ENCODE assay signal across 12 cellular contexts in genomic region chr1:15089244-15089992, GRCh38.
DNase-seq lines count a peak whose midpoint lies in the region; ATAC-seq, FAIRE-seq and TF ChIP-seq lines count a peak whose summit lies in the region.
"Had no signal": no experiment of that assay in that cellular context is flagged by ENCODE, and none has a peak within 500 bp of the region (broad histone marks: within the 10 kb centered on the region; RNA-seq: fewer than 3 reads in every experiment).

No MANE protein-coding gene starts in this region.

- FAIRE-seq in astrocyte (lab: Jason Lieb, UNC) (no peak), GM19239 (lab: Jason Lieb, UNC) (no peak)

- intact Hi-C loops in activated CD4-positive, alpha-beta T cell treated with anti-CD3 and anti-CD28 coated beads, Interleukin-2, amount 10 ng/mL, durations not matched to agents 24 days and 14 days (cut with micrococcal nuclease) = no loop called here

- no peak overlapping the region for H3K4me2 ChIP-seq in astrocyte (ENCODE audit: low read length)

- H3K27ac Mint-ChIP-seq in T-helper 2 cell treated with Interferon-gamma antibody and Interleukin-4, amounts not matched to agents 5 μg/mL and 100 μg/mL, for 36 hours = peak overlapping the region; percentile 51
- H3K27ac Mint-ChIP-seq in astrocyte (ENCODE audit: unreplicated experiment) (no peak overlapping the region), type B pancreatic cell (peak overlapping the region; percentile 93)
- H3K27ac Mint-ChIP-seq in activated CD4-positive, alpha-beta T cell treated with anti-CD3 and anti-CD28 coated beads, Interleukin-2, amount 10 ng/mL, durations not matched to agents 24 days and 14 days = no peak overlapping the region

- no peak for ATAC-seq in GM18868 (IDR thresholded peaks at IDR 0.05; ENCODE audit: unreplicated experiment)

- no peaks in the 10 kb centered on the region for H3K4me1 ChIP-seq in astrocyte (ENCODE audit: insufficient read depth, low read length)
- H3K4me1 ChIP-seq: gastroesophageal sphincter had no signal

- H3K9me3 Mint-ChIP-seq in T-helper 2 cell treated with Interferon-gamma antibody and Interleukin-4, amounts not matched to agents 5 μg/mL and 100 μg/mL, for 36 hours = no peaks in the 10 kb centered on the region
- H3K9me3 Mint-ChIP-seq in astrocyte (ENCODE audit: unreplicated experiment) = no peaks in the 10 kb centered on the region
- no peaks in the 10 kb centered on the region for H3K9me3 Mint-ChIP-seq in type B pancreatic cell
- no peaks in the 10 kb centered on the region for H3K9me3 Mint-ChIP-seq in activated CD4-positive, alpha-beta T cell treated with anti-CD3 and anti-CD28 coated beads, Interleukin-2, amount 10 ng/mL, durations not matched to agents 24 days and 14 days

- no peaks in the 10 kb centered on the region for H3K36me3 Mint-ChIP-seq in T-helper 2 cell treated with Interferon-gamma antibody and Interleukin-4, amounts not matched to agents 5 μg/mL and 100 μg/mL, for 36 hours (ENCODE audit: low read depth)
- H3K36me3 Mint-ChIP-seq in astrocyte (ENCODE audit: low read depth, unreplicated experiment) = no peaks in the 10 kb centered on the region
- H3K36me3 Mint-ChIP-seq in type B pancreatic cell = no peaks in the 10 kb centered on the region
- H3K36me3 Mint-ChIP-seq in activated CD4-positive, alpha-beta T cell treated with anti-CD3 and anti-CD28 coated beads, Interleukin-2, amount 10 ng/mL, durations not matched to agents 24 days and 14 days (ENCODE audit: low read depth) = no peaks in the 10 kb centered on the region

- H3K9me3 ChIP-seq in astrocyte (ENCODE audit: insufficient read depth, low read depth, low read length) = no peaks in the 10 kb centered on the region
- H3K9me3 ChIP-seq: gastroesophageal sphincter had no signal

- no peak for TF ChIP-seq CTCF in astrocyte (IDR thresholded peaks at IDR 0.05; ENCODE audit: insufficient read depth, low read depth, low read length)
- TF ChIP-seq CTCF in type B pancreatic cell (conservative IDR thresholded peaks at IDR 0.05) = no peak

- no peak overlapping the region for H3K27ac ChIP-seq in astrocyte (ENCODE audit: low read depth, low read length)
- H3K27ac ChIP-seq: gastroesophageal sphincter had no signal

- no peaks in the 10 kb centered on the region for H4K20me1 ChIP-seq in astrocyte (ENCODE audit: insufficient read depth, low read length)

- H3K4me3 Mint-ChIP-seq in T-helper 2 cell treated with Interferon-gamma antibody and Interleukin-4, amounts not matched to agents 5 μg/mL and 100 μg/mL, for 36 hours = no peak overlapping the region
- H3K4me3 Mint-ChIP-seq in astrocyte (ENCODE audit: unreplicated experiment) (peak overlapping the region; percentile 14), type B pancreatic cell (peak overlapping the region; percentile 83)
- H3K4me3 Mint-ChIP-seq in activated CD4-positive, alpha-beta T cell treated with anti-CD3 and anti-CD28 coated beads, Interleukin-2, amount 10 ng/mL, durations not matched to agents 24 days and 14 days = no peak overlapping the region

- H3K79me2 ChIP-seq in astrocyte (ENCODE audit: insufficient read depth, low read length) = no peaks in the 10 kb centered on the region

- peaks cover 8% of the 10 kb centered on the region for H3K27me3 Mint-ChIP-seq in T-helper 2 cell treated with Interferon-gamma antibody and Interleukin-4, amounts not matched to agents 5 μg/mL and 100 μg/mL, for 36 hours (ENCODE audit: low read depth)
- H3K27me3 Mint-ChIP-seq in astrocyte (ENCODE audit: low read depth, unreplicated experiment) = no peaks in the 10 kb centered on the region
- H3K27me3 Mint-ChIP-seq in type B pancreatic cell = no peaks in the 10 kb centered on the region
- peaks cover 12% of the 10 kb centered on the region for H3K27me3 Mint-ChIP-seq in activated CD4-positive, alpha-beta T cell treated with anti-CD3 and anti-CD28 coated beads, Interleukin-2, amount 10 ng/mL, durations not matched to agents 24 days and 14 days

- H2AFZ ChIP-seq in astrocyte (ENCODE audit: low read depth, low read length) = no peak overlapping the region

- no peak overlapping the region for H3K9ac ChIP-seq in astrocyte (ENCODE audit: low read length)

- no peak overlapping the region for H3K4me3 ChIP-seq in astrocyte (ENCODE audit: insufficient read depth, low read depth, low read length)
- H3K4me3 ChIP-seq: gastroesophageal sphincter had no signal

- no peaks in the 10 kb centered on the region for H3K4me1 Mint-ChIP-seq in T-helper 2 cell treated with Interferon-gamma antibody and Interleukin-4, amounts not matched to agents 5 μg/mL and 100 μg/mL, for 36 hours (ENCODE audit: low read depth)
- H3K4me1 Mint-ChIP-seq in astrocyte (ENCODE audit: low read depth, unreplicated experiment) (peaks cover 12% of the 10 kb centered on the region), type B pancreatic cell (ENCODE audit: unreplicated experiment) (peaks cover 59% of the 10 kb centered on the region)
- peaks cover 2% of the 10 kb centered on the region for H3K4me1 Mint-ChIP-seq in activated CD4-positive, alpha-beta T cell treated with anti-CD3 and anti-CD28 coated beads, Interleukin-2, amount 10 ng/mL, durations not matched to agents 24 days and 14 days

- DNase-seq in T-helper 2 cell treated with Interferon-gamma antibody and Interleukin-4, amounts not matched to agents 5 μg/mL and 100 μg/mL, for 36 hours (ENCODE audit: low spot score) = no peak
- DNase-seq in T-helper 2 cell = no peak
- no peak for DNase-seq in astrocyte (ENCODE audit: low read depth)
- peak; percentile 36 for DNase-seq in medulla oblongata (ENCODE audit: extremely low spot score)
- DNase-seq in type B pancreatic cell (ENCODE audit: extremely low spot score, unreplicated experiment) = no peak
- DNase-seq in activated CD4-positive, alpha-beta T cell treated with anti-CD3 and anti-CD28 coated beads, Interleukin-2, amount 10 ng/mL, durations not matched to agents 24 days and 14 days = no peak
- DNase-seq in GM19239 (ENCODE audit: insufficient read length, low spot score) = no peak
- DNase-seq: NCI-H524 treated with DMSO at 0.1 percent for 48 hours; stimulated activated CD4-positive, alpha-beta T cell treated with anti-CD3 and anti-CD28 coated beads, Interleukin-2, amount 100 ng/mL, for 48 hours; T-helper 1 cell had no signal

- H3K36me3 ChIP-seq in astrocyte (ENCODE audit: insufficient read depth, low read length) = no peaks in the 10 kb centered on the region
- H3K36me3 ChIP-seq: gastroesophageal sphincter had no signal

- no peaks in the 10 kb centered on the region for H3K27me3 ChIP-seq in astrocyte (ENCODE audit: insufficient read depth, low read length)
- H3K27me3 ChIP-seq: gastroesophageal sphincter had no signal

Comparison
In these comparisons a context has a peak if more than half of its experiments do, and no peak if none do; other contexts are left out.
1. H3K27ac Mint-ChIP-seq: peak in T-helper 2 cell treated with Interferon-gamma antibody and Interleukin-4, amounts not matched to agents 5 μg/mL and 100 μg/mL, for 36 hours (single experiment) and type B pancreatic cell (single experiment); none in astrocyte (single experiment) and activated CD4-positive, alpha-beta T cell treated with anti-CD3 and anti-CD28 coated beads, Interleukin-2, amount 10 ng/mL, durations not matched to agents 24 days and 14 days (single experiment).
2. H3K4me3 Mint-ChIP-seq: peak in astrocyte (single experiment) and type B pancreatic cell (single experiment); none in T-helper 2 cell treated with Interferon-gamma antibody and Interleukin-4, amounts not matched to agents 5 μg/mL and 100 μg/mL, for 36 hours (single experiment) and activated CD4-positive, alpha-beta T cell treated with anti-CD3 and anti-CD28 coated beads, Interleukin-2, amount 10 ng/mL, durations not matched to agents 24 days and 14 days (single experiment).